12 cellular contexts compared by ENCODE assay signal in genomic region chr19:10975374-10976036, GRCh38. TPM values are rescaled to one million over a fixed set of nuclear protein-coding genes. Genes with fewer than 3 reads are reported as not detected.
DNase-seq lines count a peak whose midpoint lies in the region; TF ChIP-seq lines count a peak whose summit lies in the region.
"Had no signal": no experiment of that assay in that cellular context is flagged by ENCODE, and none has a peak within 500 bp of the region (broad histone marks: within the 10 kb centered on the region; RNA-seq: fewer than 3 reads in every experiment).

No MANE protein-coding gene starts in this region.

- CTCF ChIA-PET in HEK293 (lab: Yijun Ruan, JAX): no interaction called here

- H3K9me3 Mint-ChIP-seq in endodermal cell: no peaks in the 10 kb centered on the region
- H3K9me3 Mint-ChIP-seq: activated T-cell treated with anti-CD3 and anti-CD28 coated beads, Interleukin-2, amount 50 U/mL, for 72 hours had no signal

- H3K4me1 ChIP-seq in HEK293 (ENCODE audit: control insufficient read depth, insufficient read depth, low read length): peaks cover 7% of the 10 kb centered on the region
- H3K4me1 ChIP-seq in endodermal cell (ENCODE audit: control insufficient read depth, insufficient read depth, low read length): no peaks in the 10 kb centered on the region
- peaks cover 6 to 34% (median 31%) of the 10 kb centered on the region in 5 donors for H3K4me1 ChIP-seq in subcutaneous abdominal adipose tissue (ENCODE audit: control insufficient read depth in 5 of 5, insufficient read depth in 5 of 5, low read length in 5 of 5)

- H3K36me3 Mint-ChIP-seq in endodermal cell (ENCODE audit: low read depth): peaks cover 41% of the 10 kb centered on the region

- H3K27me3 Mint-ChIP-seq in endodermal cell (ENCODE audit: insufficient read depth): no peaks in the 10 kb centered on the region

- DNase-seq in endodermal cell (no peak), medulla oblongata (ENCODE audit: extremely low spot score) (peak; percentile 22), DMS53 (lab: John Stamatoyannopoulos, UW) (no peak), cerebellum (ENCODE audit: low spot score) (no peak), globus pallidus (ENCODE audit: low spot score) (no peak), SKM-1 (lab: John Stamatoyannopoulos, UW; ENCODE audit: unreplicated experiment) (no peak)
- DNase-seq: activated T-cell treated with anti-CD3 and anti-CD28 coated beads, Interleukin-2, amount 50 U/mL, for 72 hours; erythroblast; NCI-H1417 treated with DMSO at 0.1 percent for 48 hours had no signal

- H3K4me3 Mint-ChIP-seq in endodermal cell: no peak overlapping the region
- H3K4me3 Mint-ChIP-seq: activated T-cell treated with anti-CD3 and anti-CD28 coated beads, Interleukin-2, amount 50 U/mL, for 72 hours had no signal

- POLR2A ChIA-PET in HEK293 (lab: Yijun Ruan, JAX): interaction anchor here (0.7 to 1.5 kb wide), 3 partner anchors 14 to 428 kb away, joined by 5 read pairs; no protein-coding TSS in a partner anchor

- H3K27ac ChIP-seq in HEK293 (ENCODE audit: extremely low read depth, low read depth, low read length) (no peak overlapping the region), endodermal cell (ENCODE audit: low read depth, low read length) (no peak overlapping the region), subcutaneous abdominal adipose tissue (ENCODE audit: low read depth, low read length) (peak overlapping the region; percentile 50)
- H3K27ac ChIP-seq: SK-N-MC had no signal

- H3K27ac Mint-ChIP-seq in endodermal cell: peak overlapping the region; percentile 85

- no peak overlapping the region for H3K9ac ChIP-seq in endodermal cell (ENCODE audit: extremely low read depth, low read length, poor library complexity, severe bottlenecking)
- peak overlapping the region in 4 of 5 donors; percentile 26 to 68 (median 66) for H3K9ac ChIP-seq in subcutaneous abdominal adipose tissue (ENCODE audit: low read length in 5 of 5)

- 92 to 97% methylated on average over 15 of the region's 15 CpGs for WGBS in endodermal cell (ENCODE audit: insufficient coverage in 1 of 2, insufficient read length in 1 of 2), 2 experiments

- peaks cover 3 to 5% of the 10 kb centered on the region in 2 experiments; a peak in 2 of 3 replicates for H3K36me3 ChIP-seq in HEK293 (ENCODE audit: control insufficient read depth in 2 of 2, insufficient read depth in 1 of 2, low read length in 2 of 2)
- H3K36me3 ChIP-seq in endodermal cell (ENCODE audit: control insufficient read depth, insufficient read depth, low read length): peaks cover 30% of the 10 kb centered on the region
- H3K36me3 ChIP-seq in subcutaneous abdominal adipose tissue (ENCODE audit: control insufficient read depth in 5 of 5, insufficient read depth in 5 of 5, low read length in 5 of 5): no peaks in the 10 kb centered on the region

- no peaks in the 10 kb centered on the region for H3K27me3 ChIP-seq in endodermal cell (ENCODE audit: control insufficient read depth, insufficient read depth, low read length, poor library complexity, severe bottlenecking)
- H3K27me3 ChIP-seq in subcutaneous abdominal adipose tissue (ENCODE audit: control insufficient read depth in 5 of 5, insufficient read depth in 4 of 5, low read length in 5 of 5): no peaks in the 10 kb centered on the region

- peaks cover 13% of the 10 kb centered on the region for H3K4me1 Mint-ChIP-seq in endodermal cell

- H3K4me3 ChIP-seq in HEK293 (ENCODE audit: low read depth, low read length) (no peak overlapping the region), endodermal cell (ENCODE audit: low read length) (no peak overlapping the region), subcutaneous abdominal adipose tissue (ENCODE audit: low read depth in 1 of 5, low read length in 5 of 5) (peak overlapping the region in 4 of 5 donors; percentile 35 to 46 (median 38))
- H3K4me3 ChIP-seq: SK-N-MC had no signal

- TF ChIP-seq CTCF in HEK293 (tag by site-specific recombination; IDR thresholded peaks at IDR 0.05) (no peak), endodermal cell (conservative IDR thresholded peaks at IDR 0.05) (no peak)

- H3K9me3 ChIP-seq in HEK293 (ENCODE audit: control insufficient read depth, insufficient read depth, low read depth, low read length) (no peaks in the 10 kb centered on the region), endodermal cell (ENCODE audit: control insufficient read depth, low read length) (no peaks in the 10 kb centered on the region), subcutaneous abdominal adipose tissue (ENCODE audit: control insufficient read depth in 5 of 5, low read length in 5 of 5) (no peaks in the 10 kb centered on the region)

TF ChIP-seq in HEK293, 187 proteins besides CTCF, POLR2A, EP300 and RAD21:
- no peak for TF ChIP-seq GLI2 (tag by site-specific recombination; IDR thresholded peaks at IDR 0.05; ENCODE audit: borderline replicate concordance, low read depth)
- TF ChIP-seq ZFHX2 (tag by site-specific recombination; conservative IDR thresholded peaks at IDR 0.05): peak; percentile 97
- TF ChIP-seq EGR2 (tag by site-specific recombination; IDR thresholded peaks at IDR 0.05; ENCODE audit: low read depth): peak; percentile 95
- TF ChIP-seq KLF1 (tag by site-specific recombination; IDR thresholded peaks at IDR 0.05): peak; percentile 96
- peak; percentile 80 for TF ChIP-seq ZNF585B (tag by site-specific recombination; IDR thresholded peaks at IDR 0.05)

RNA-seq across cellular contexts. Expression of gene SMARCA4, which starts 14.7 kb away (rescaled TPM):
- total RNA-seq in endodermal cell (100 to 1,000 TPM; 290 to 292 TPM), cerebellum (118 TPM)
- 278 TPM for polyA plus RNA-seq in endodermal cell (2013, experiment 1 of 2)
- 266 TPM for polyA plus RNA-seq in endodermal cell (2013, experiment 2 of 2)

RNA-seq across cellular contexts. Expression of gene TIMM29, which starts 46.9 kb away (rescaled TPM):
- total RNA-seq in endodermal cell (10 to 100 TPM; 20.0 to 26.8 TPM), cerebellum (18.7 TPM)
- 20.9 TPM for polyA plus RNA-seq in endodermal cell (2013, experiment 1 of 2)
- 20.7 TPM for polyA plus RNA-seq in endodermal cell (2013, experiment 2 of 2)

RNA-seq across cellular contexts. Expression of gene YIPF2, which starts 47.1 kb away (rescaled TPM):
- total RNA-seq in endodermal cell (10 to 100 TPM; 55.6 to 62.6 TPM), cerebellum (30.0 TPM)
- polyA plus RNA-seq in endodermal cell (2013, experiment 1 of 2): 32.0 TPM
- 34.9 TPM for polyA plus RNA-seq in endodermal cell (2013, experiment 2 of 2)

Comparison
In these comparisons a context has a peak if more than half of its experiments do, and no peak if none do; other contexts are left out.
1. H3K4me3 ChIP-seq: peak in subcutaneous abdominal adipose tissue (4 of 5); none in HEK293 (single experiment) and endodermal cell (single experiment).